ENCODE assay signal across 12 cellular contexts in the genomic region with DNA sequence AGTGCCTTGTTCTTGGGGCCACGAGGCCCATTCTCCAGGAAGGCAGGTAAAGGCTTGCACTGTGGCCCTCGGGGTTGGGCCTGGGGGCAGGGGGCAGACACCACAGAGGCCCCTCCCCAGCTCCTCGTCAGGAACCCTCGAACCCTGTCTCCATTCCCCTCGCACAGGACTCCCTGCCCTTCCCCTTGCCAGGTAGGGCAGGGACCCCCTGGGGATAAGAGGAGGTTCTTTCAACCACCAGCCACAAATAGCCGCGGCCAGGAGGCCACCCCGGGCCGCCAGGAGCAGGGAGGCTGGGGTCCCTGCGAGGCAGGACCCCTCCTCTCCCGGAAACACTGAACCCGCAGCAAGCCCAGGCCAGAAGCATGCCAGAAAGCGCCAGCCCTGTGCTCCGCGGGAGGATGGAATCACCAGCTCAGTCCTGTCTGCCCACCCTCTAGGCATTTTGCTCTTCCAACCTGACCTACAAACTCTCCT. TPM values are rescaled to one million over a fixed set of nuclear protein-coding genes. Genes with fewer than 3 reads are reported as not detected.
DNase-seq lines count a peak whose midpoint lies in the region; ATAC-seq and TF ChIP-seq lines count a peak whose summit lies in the region.
"Had no signal": no experiment of that assay in that cellular context is flagged by ENCODE, and none has a peak within 500 bp of the region (broad histone marks: within the 10 kb centered on the region; RNA-seq: fewer than 3 reads in every experiment).

No MANE protein-coding gene starts in this region.

- H3K36me3 ChIP-seq in left ventricle myocardium inferior: no peaks in the 10 kb centered on the region
- H3K36me3 ChIP-seq in neuronal stem cell (replicated peaks in 1 of 2; ENCODE audit: control insufficient read depth in 2 of 2, insufficient read depth in 2 of 2, low read length in 2 of 2): no peaks in the 10 kb centered on the region
- no peaks in the 10 kb centered on the region for H3K36me3 ChIP-seq in aorta (ENCODE audit: control insufficient read depth in 1 of 2, insufficient read depth in 2 of 2, low read length in 1 of 2)

- TF ChIP-seq CTCF in left ventricle myocardium inferior (IDR thresholded peaks at IDR 0.05; ENCODE audit: borderline replicate concordance): no peak

- H3K9me3 Mint-ChIP-seq in stimulated activated naive CD8-positive, alpha-beta T cell treated with anti-CD3 and anti-CD28 coated beads, Interleukin-15, amount 100 ng/mL, for 72 hours: no peaks in the 10 kb centered on the region
- H3K9me3 Mint-ChIP-seq in activated CD4-positive, alpha-beta T cell treated with anti-CD3 and anti-CD28 coated beads for 36 hours (ENCODE audit: low read depth): no peaks in the 10 kb centered on the region
- H3K9me3 Mint-ChIP-seq: activated T-cell treated with anti-CD3 and anti-CD28 coated beads, Interleukin-2, amount 50 U/mL, for 4 hours had no signal

- H3K79me1 ChIP-seq in neuronal stem cell (ENCODE audit: low read depth, low read length): no peaks in the 10 kb centered on the region

- H2AK5ac ChIP-seq in neuronal stem cell (ENCODE audit: low read depth, low read length): peak overlapping the region; percentile 47

- H2BK5ac ChIP-seq in neuronal stem cell (ENCODE audit: low read length): no peak overlapping the region

- H3K27me3 Mint-ChIP-seq in stimulated activated naive CD8-positive, alpha-beta T cell treated with anti-CD3 and anti-CD28 coated beads, Interleukin-15, amount 100 ng/mL, for 72 hours: peaks cover 65% of the 10 kb centered on the region
- H3K27me3 Mint-ChIP-seq in activated CD4-positive, alpha-beta T cell treated with anti-CD3 and anti-CD28 coated beads for 36 hours: peaks cover 18% of the 10 kb centered on the region

- H3K9me3 ChIP-seq in left ventricle myocardium inferior (replicated peaks) (no peaks in the 10 kb centered on the region), neuronal stem cell (replicated peaks in 1 of 2; ENCODE audit: control insufficient read depth in 2 of 2, insufficient read depth in 1 of 2, low read depth in 1 of 2, low read length in 2 of 2) (no peaks in the 10 kb centered on the region), aorta (ENCODE audit: control insufficient read depth, low read length) (no peaks in the 10 kb centered on the region)

- no peak overlapping the region for H2BK120ac ChIP-seq in neuronal stem cell (ENCODE audit: low read depth, low read length)

- CTCF ChIA-PET in activated CD4-positive, alpha-beta T cell treated with anti-CD3 and anti-CD28 coated beads for 36 hours (lab: Charles Lee): interaction anchor here (1.1 to 1.8 kb wide), 2 partner anchors 44 to 183 kb away, joined by 3 to 4 read pairs; no protein-coding TSS in a partner anchor

- no peak overlapping the region for H3K27ac Mint-ChIP-seq in stimulated activated naive CD8-positive, alpha-beta T cell treated with anti-CD3 and anti-CD28 coated beads, Interleukin-15, amount 100 ng/mL, for 72 hours
- no peak overlapping the region for H3K27ac Mint-ChIP-seq in activated CD4-positive, alpha-beta T cell treated with anti-CD3 and anti-CD28 coated beads for 36 hours

- intact Hi-C loops in left ventricle myocardium inferior (cut with micrococcal nuclease) (no loop called here), aorta (cut with DNase I) (loop anchor here in 1 of 2 donors (5.0 kb wide), 1 partner anchor 68 kb away; a partner anchor contains a TSS)
- intact Hi-C loops in activated CD4-positive, alpha-beta T cell treated with anti-CD3 and anti-CD28 coated beads for 36 hours (cut with DNase I, micrococcal nuclease): no loop called here

- POLR2A ChIA-PET in activated CD4-positive, alpha-beta T cell treated with anti-CD3 and anti-CD28 coated beads for 36 hours (lab: Charles Lee): no interaction called here

- H3K27me3 ChIP-seq in left ventricle myocardium inferior (ENCODE audit: low read depth): peaks cover 38% of the 10 kb centered on the region
- H3K27me3 ChIP-seq in neuronal stem cell (ENCODE audit: control insufficient read depth in 3 of 3, insufficient read depth in 3 of 3, low read depth in 1 of 3, low read length in 3 of 3): peaks cover 0 to 13% (median 4%) of the 10 kb centered on the region in 3 experiments
- H3K27me3 ChIP-seq in aorta (ENCODE audit: control insufficient read depth in 1 of 2, insufficient read depth in 2 of 2, low read length in 1 of 2): no peaks in the 10 kb centered on the region

- H3K23ac ChIP-seq in neuronal stem cell (ENCODE audit: low read depth, low read length, poor library complexity): peak overlapping the region; percentile 6

- peak overlapping the region; percentile 84 for H3K18ac ChIP-seq in neuronal stem cell (ENCODE audit: low read length)

- H2AFZ ChIP-seq in neuronal stem cell (ENCODE audit: low read length): no peak overlapping the region

- peak overlapping the region; percentile 28 for H2BK12ac ChIP-seq in neuronal stem cell (ENCODE audit: low read length)

- ATAC-seq in aorta (ENCODE audit: low FRiP score) (peak; percentile 28), HG03196 (IDR thresholded peaks at IDR 0.05; ENCODE audit: unreplicated experiment) (no peak)
- ATAC-seq in stimulated activated naive CD8-positive, alpha-beta T cell treated with anti-CD3 and anti-CD28 coated beads, Interleukin-15, amount 100 ng/mL, for 72 hours: no peak
- no peak for ATAC-seq in activated CD4-positive, alpha-beta T cell treated with anti-CD3 and anti-CD28 coated beads for 36 hours

- peaks cover 8% of the 10 kb centered on the region for H3K4me1 ChIP-seq in left ventricle myocardium inferior
- H3K4me1 ChIP-seq in neuronal stem cell (ENCODE audit: control insufficient read depth in 2 of 2, insufficient read depth in 1 of 2, low read depth in 1 of 2, low read length in 2 of 2): no peaks in the 10 kb centered on the region
- H3K4me1 ChIP-seq in aorta (ENCODE audit: control insufficient read depth in 1 of 2, insufficient read depth in 2 of 2, low read length in 2 of 2): no peaks in the 10 kb centered on the region

- H3K27ac ChIP-seq in left ventricle myocardium inferior (replicated peaks): no peak overlapping the region
- no peak overlapping the region for H3K27ac ChIP-seq in neuronal stem cell (replicated peaks; ENCODE audit: low read length)
- H3K27ac ChIP-seq in aorta (ENCODE audit: low read depth in 1 of 2, low read length in 2 of 2): no peak overlapping the region

- DNase-seq in NCI-H82 (lab: John Stamatoyannopoulos, UW) (peak; percentile 46), NCI-H82 treated with DMSO at 0.1 percent for 48 hours (lab: John Stamatoyannopoulos, UW; ENCODE audit: unreplicated experiment) (no peak), left ventricle myocardium inferior (no peak), neuronal stem cell (ENCODE audit: low spot score) (no peak), aorta (no peak)
- DNase-seq in stimulated activated naive CD8-positive, alpha-beta T cell treated with anti-CD3 and anti-CD28 coated beads, Interleukin-15, amount 100 ng/mL, for 72 hours: no peak
- no peak for DNase-seq in activated CD4-positive, alpha-beta T cell treated with anti-CD3 and anti-CD28 coated beads for 36 hours
- DNase-seq: activated CD4-positive, alpha-beta T cell treated with anti-CD3 and anti-CD28 coated beads for 4 hours; activated T-cell treated with anti-CD3 and anti-CD28 coated beads, Interleukin-2, amount 50 U/mL, for 4 hours; NCI-H2171 had no signal

- H3K9ac ChIP-seq in neuronal stem cell (ENCODE audit: low read depth, low read length, poor library complexity): no peak overlapping the region

- H2BK15ac ChIP-seq in neuronal stem cell (ENCODE audit: low read length): peak overlapping the region; percentile 7

- H3K4me1 Mint-ChIP-seq in stimulated activated naive CD8-positive, alpha-beta T cell treated with anti-CD3 and anti-CD28 coated beads, Interleukin-15, amount 100 ng/mL, for 72 hours: peaks cover 6% of the 10 kb centered on the region
- peaks cover 2% of the 10 kb centered on the region for H3K4me1 Mint-ChIP-seq in activated CD4-positive, alpha-beta T cell treated with anti-CD3 and anti-CD28 coated beads for 36 hours

- peak overlapping the region in 1 of 2 donors; percentile 19 for H3K4me3 Mint-ChIP-seq in stimulated activated naive CD8-positive, alpha-beta T cell treated with anti-CD3 and anti-CD28 coated beads, Interleukin-15, amount 100 ng/mL, for 72 hours
- no peak overlapping the region for H3K4me3 Mint-ChIP-seq in activated CD4-positive, alpha-beta T cell treated with anti-CD3 and anti-CD28 coated beads for 36 hours
- H3K4me3 Mint-ChIP-seq: activated T-cell treated with anti-CD3 and anti-CD28 coated beads, Interleukin-2, amount 50 U/mL, for 4 hours had no signal

- H3K14ac ChIP-seq in neuronal stem cell (ENCODE audit: low read length): no peak overlapping the region

- no peak overlapping the region for H4K8ac ChIP-seq in neuronal stem cell (ENCODE audit: low read depth, low read length)

- no CpG with 5 or more reads among the region's 15 CpGs for WGBS in neuronal stem cell (ENCODE audit: extremely low coverage in 2 of 2, insufficient read length in 2 of 2, insufficient replicate concordance in 1 of 2), 2 donors
- 42 to 47% methylated on average over 15 of the region's 15 CpGs for WGBS in aorta, 2 donors

- H3K4me2 ChIP-seq in neuronal stem cell (ENCODE audit: insufficient read depth, low read length, poor library complexity, severe bottlenecking): peak overlapping the region; percentile 89

- H3K4ac ChIP-seq in neuronal stem cell (ENCODE audit: low read length): no peak overlapping the region

- H3K36me3 Mint-ChIP-seq in activated CD4-positive, alpha-beta T cell treated with anti-CD3 and anti-CD28 coated beads for 36 hours (ENCODE audit: low read depth): no peaks in the 10 kb centered on the region

- no peak overlapping the region for H4K91ac ChIP-seq in neuronal stem cell (ENCODE audit: low read depth, low read length, poor library complexity)

- H3K4me3 ChIP-seq in left ventricle myocardium inferior (peak overlapping the region; percentile 62), neuronal stem cell (ENCODE audit: low read length in 2 of 2) (peak overlapping the region in 1 of 2 donors; percentile 18), aorta (ENCODE audit: low read length in 2 of 2) (no peak overlapping the region)

RNA-seq across cellular contexts. Expression of a gene that starts 45.6 kb away (rescaled TPM):
- total RNA-seq in left ventricle myocardium inferior (12.9 TPM), aorta (1 to 10 TPM; 5.7 to 7.3 TPM)
- polyA plus RNA-seq in neuronal stem cell (2013, experiment 1 of 2): 1.4 TPM
- polyA plus RNA-seq in neuronal stem cell (2013, experiment 2 of 2): 1.0 TPM
- polyA plus RNA-seq in aorta: 1 to 10 TPM; 3.9 to 5.9 TPM
- total RNA-seq in activated CD4-positive, alpha-beta T cell treated with anti-CD3 and anti-CD28 coated beads for 36 hours: under 1 TPM in 1 of 2 experiments, not detected in 1; 0.25 TPM
- total RNA-seq: OCI-LY7 had no signal

Comparison
In these comparisons a context has a peak if more than half of its experiments do, and no peak if none do; other contexts are left out.
1. RNA of a gene that starts 45.6 kb away (total RNA-seq): 12.9 TPM in left ventricle myocardium inferior (single experiment) and 5.7 to 7.3 TPM in aorta; 0.25 TPM in activated CD4-positive, alpha-beta T cell treated with anti-CD3 and anti-CD28 coated beads for 36 hours; every median in the first group is over 4 times any median in the second.